ENCODE assay signal across 27 cellular contexts in genomic region chrX:37714479-37714878, GRCh38. TPM values are rescaled to one million over a fixed set of nuclear protein-coding genes. Genes with fewer than 3 reads are reported as not detected.
A peak's percentile ranks its signal among the peaks of the same experiment; 100 is the strongest.
DNase-seq lines count a peak whose midpoint lies in the region; ATAC-seq and TF ChIP-seq lines count a peak whose summit lies in the region.
"Had no signal": no experiment of that assay in that cellular context is flagged by ENCODE, and none has a peak within 500 bp of the region (broad histone marks: within the 10 kb centered on the region; RNA-seq: fewer than 3 reads in every experiment).

No MANE protein-coding gene starts in this region.

- DNase-seq in activated CD4-positive, alpha-beta T cell treated with anti-CD3 and anti-CD28 coated beads, Interleukin-2, amount 10 ng/mL, durations not matched to agents 7 days and 5 days, result no peak
- DNase-seq in activated CD4-positive, alpha-beta T cell treated with anti-CD3 and anti-CD28 coated beads, Interleukin-2, amount 50 U/mL, for 48 hours, result no peak
- no peak for DNase-seq in Right ventricle myocardium superior
- DNase-seq in cardiac septum (ENCODE audit: low spot score), result no peak
- no peak for DNase-seq in left ventricle myocardium inferior
- DNase-seq in right atrium auricular region (ENCODE audit: low spot score), result no peak
- DNase-seq in left ventricle myocardium superior, result no peak
- DNase-seq in central memory CD4-positive, alpha-beta T cell, result no peak
- DNase-seq: ACHN; BE2C; C1 segment of cervical spinal cord; CD4-positive, alpha-beta memory T cell; CD4-positive, CD25-positive, alpha-beta regulatory T cell; CD8-positive, alpha-beta memory T cell; COR-L47; DMS 273 treated with DMSO at 0.1 percent for 48 hours; DMS153; DMS53; DMS79; DND-41; EL; GDM1 had no signal

- H3K4me3 ChIP-seq in left ventricle myocardium inferior, result no peak overlapping the region
- no peak overlapping the region for H3K4me3 ChIP-seq in right atrium auricular region
- H3K4me3 ChIP-seq: BLaER1, GM12878 had no signal

- peaks cover 4% of the 10 kb centered on the region for H3K9me3 Mint-ChIP-seq in activated CD4-positive, alpha-beta T cell treated with anti-CD3 and anti-CD28 coated beads, Interleukin-2, amount 10 ng/mL, durations not matched to agents 7 days and 5 days

- no peaks in the 10 kb centered on the region for H3K27me3 ChIP-seq in left ventricle myocardium inferior (ENCODE audit: low read depth)
- no peaks in the 10 kb centered on the region for H3K27me3 ChIP-seq in right atrium auricular region
- H3K27me3 ChIP-seq: BE2C, BLaER1 had no signal

- peaks cover 2% of the 10 kb centered on the region for H3K36me3 Mint-ChIP-seq in activated CD4-positive, alpha-beta T cell treated with anti-CD3 and anti-CD28 coated beads, Interleukin-2, amount 10 ng/mL, durations not matched to agents 7 days and 5 days (ENCODE audit: low read depth)
- H3K36me3 Mint-ChIP-seq: CD14-positive monocyte; CD4-positive, alpha-beta memory T cell; CD4-positive, CD25-positive, alpha-beta regulatory T cell; CD8-positive, alpha-beta memory T cell had no signal

- H3K4me1 ChIP-seq in left ventricle myocardium inferior, result no peaks in the 10 kb centered on the region
- H3K4me1 ChIP-seq in right atrium auricular region, result no peaks in the 10 kb centered on the region
- H3K4me1 ChIP-seq: BE2C, BLaER1 had no signal

- H3K36me3 ChIP-seq in left ventricle myocardium inferior (no peaks in the 10 kb centered on the region), right atrium auricular region (no peaks in the 10 kb centered on the region)
- H3K36me3 ChIP-seq: BE2C, BLaER1 had no signal

- intact Hi-C loops in Right ventricle myocardium superior (cut with DNase I) (no loop called here), cardiac septum (cut with DNase I) (no loop called here), left ventricle myocardium inferior (cut with micrococcal nuclease) (no loop called here), left ventricle myocardium superior (cut with micrococcal nuclease) (no loop called here)

- POLR2A ChIA-PET in activated CD4-positive, alpha-beta T cell treated with anti-CD3 and anti-CD28 coated beads, Interleukin-2, amount 10 ng/mL, durations not matched to agents 7 days and 5 days (lab: Charles Lee), result no interaction called here

- H3K27me3 Mint-ChIP-seq in activated CD4-positive, alpha-beta T cell treated with anti-CD3 and anti-CD28 coated beads, Interleukin-2, amount 10 ng/mL, durations not matched to agents 7 days and 5 days, result peaks cover 7% of the 10 kb centered on the region
- H3K27me3 Mint-ChIP-seq: CD4-positive, alpha-beta memory T cell; CD4-positive, CD25-positive, alpha-beta regulatory T cell had no signal

- peak; percentile 68 for ATAC-seq in Right ventricle myocardium superior (ENCODE audit: poor library complexity)
- ATAC-seq in left ventricle myocardium superior, result peak; percentile 93
- ATAC-seq: GM12878 had no signal

- peak overlapping the region; percentile 9 for H3K27ac Mint-ChIP-seq in activated CD4-positive, alpha-beta T cell treated with anti-CD3 and anti-CD28 coated beads, Interleukin-2, amount 10 ng/mL, durations not matched to agents 7 days and 5 days
- H3K27ac Mint-ChIP-seq: CD14-positive monocyte; CD4-positive, alpha-beta memory T cell; CD4-positive, CD25-positive, alpha-beta regulatory T cell; CD8-positive, alpha-beta memory T cell had no signal

- CTCF ChIA-PET in activated CD4-positive, alpha-beta T cell treated with anti-CD3 and anti-CD28 coated beads, Interleukin-2, amount 10 ng/mL, durations not matched to agents 7 days and 5 days (lab: Charles Lee), result interaction anchor here (1.3 kb wide), 1 partner anchor 13 kb away, joined by 4 read pairs; no protein-coding TSS in a partner anchor

- H3K9me3 ChIP-seq in left ventricle myocardium inferior (replicated peaks), result no peaks in the 10 kb centered on the region
- H3K9me3 ChIP-seq in right atrium auricular region, result no peaks in the 10 kb centered on the region
- H3K9me3 ChIP-seq: BE2C had no signal

- no peaks in the 10 kb centered on the region for H3K4me1 Mint-ChIP-seq in activated CD4-positive, alpha-beta T cell treated with anti-CD3 and anti-CD28 coated beads, Interleukin-2, amount 10 ng/mL, durations not matched to agents 7 days and 5 days
- H3K4me1 Mint-ChIP-seq: CD14-positive monocyte; CD4-positive, alpha-beta memory T cell; CD4-positive, CD25-positive, alpha-beta regulatory T cell; CD8-positive, alpha-beta memory T cell had no signal

- no peak for TF ChIP-seq CTCF in left ventricle myocardium inferior (IDR thresholded peaks at IDR 0.05; ENCODE audit: borderline replicate concordance)
- no peak for TF ChIP-seq CTCF in right atrium auricular region (IDR thresholded peaks at IDR 0.05)

- H3K4me3 Mint-ChIP-seq in activated CD4-positive, alpha-beta T cell treated with anti-CD3 and anti-CD28 coated beads, Interleukin-2, amount 10 ng/mL, durations not matched to agents 7 days and 5 days, result no peak overlapping the region
- H3K4me3 Mint-ChIP-seq: CD14-positive monocyte; CD4-positive, alpha-beta memory T cell; CD4-positive, CD25-positive, alpha-beta regulatory T cell; CD8-positive, alpha-beta memory T cell had no signal

- peak overlapping the region; percentile 33 for H3K27ac ChIP-seq in left ventricle myocardium inferior (replicated peaks)
- H3K27ac ChIP-seq in right atrium auricular region, result no peak overlapping the region
- H3K27ac ChIP-seq: 22Rv1, BLaER1 had no signal

RNA-seq across cellular contexts. Expression of gene XK, which starts 28.9 kb away (rescaled TPM):
- under 1 TPM; 0.02 to 0.04 TPM for total RNA-seq in activated CD4-positive, alpha-beta T cell treated with anti-CD3 and anti-CD28 coated beads, Interleukin-2, amount 10 ng/mL, durations not matched to agents 7 days and 5 days
- total RNA-seq in Right ventricle myocardium superior, result 9.0 TPM
- total RNA-seq in cardiac septum, result 6.8 TPM
- total RNA-seq in left ventricle myocardium inferior, result 11.0 TPM
- 10 to 100 TPM in 1 of 2 donors, 1 to 10 TPM in 1; 5.1 to 10.1 TPM for total RNA-seq in right atrium auricular region
- 8.7 TPM for total RNA-seq in left ventricle myocardium superior
- total RNA-seq: CD4-positive, alpha-beta memory T cell; G401; GM12878 had no signal
